Comparison of ENCODE assay signal across 12 cellular contexts in the genomic region with DNA sequence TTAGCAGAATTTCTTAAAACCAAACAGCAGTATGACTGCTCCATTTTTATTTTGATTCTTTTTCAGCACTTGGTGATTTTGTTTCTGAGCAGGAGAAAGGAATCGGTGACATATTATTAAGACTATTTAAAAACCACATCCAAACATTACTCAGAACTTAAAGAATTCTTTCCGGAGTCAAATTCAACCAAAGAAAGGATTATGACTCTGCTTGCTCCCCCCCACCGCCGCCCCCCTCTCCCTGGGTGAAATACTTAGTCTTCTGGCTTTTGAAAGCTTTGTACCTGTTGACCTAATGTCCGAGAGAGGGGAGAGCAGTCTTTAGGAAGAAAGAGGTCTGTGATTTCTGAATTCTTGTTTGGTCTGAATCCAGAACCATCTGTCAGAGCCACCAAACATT. TPM values are rescaled to one million over a fixed set of nuclear protein-coding genes. Genes with fewer than 3 reads are reported as not detected.
A peak's percentile ranks its signal among the peaks of the same experiment; 100 is the strongest.
DNase-seq lines count a peak whose midpoint lies in the region; ATAC-seq and TF ChIP-seq lines count a peak whose summit lies in the region.
"Had no signal": no experiment of that assay in that cellular context is flagged by ENCODE, and none has a peak within 500 bp of the region (broad histone marks: within the 10 kb centered on the region; RNA-seq: fewer than 3 reads in every experiment).

No MANE protein-coding gene starts in this region.

- H3K27me3 ChIP-seq in ascending aorta, result no peaks in the 10 kb centered on the region
- H3K27me3 ChIP-seq in thyroid gland, result no peaks in the 10 kb centered on the region
- H3K27me3 ChIP-seq: pancreas had no signal

- H3K27ac ChIP-seq in ascending aorta (peak overlapping the region; percentile 87 to 90), thyroid gland (peak overlapping the region in 2 of 3 donors; percentile 25 to 60)
- H3K27ac ChIP-seq: pancreas had no signal

- no peaks in the 10 kb centered on the region for H3K36me3 ChIP-seq in ascending aorta
- H3K36me3 ChIP-seq in thyroid gland, result no peaks in the 10 kb centered on the region
- H3K36me3 ChIP-seq: pancreas had no signal

- H3K4me3 Mint-ChIP-seq in HFFc6, result peak overlapping the region; percentile 87
- no peak overlapping the region for H3K4me3 Mint-ChIP-seq in activated T-helper 2 cell treated with anti-CD3 and anti-CD28 coated beads, Interferon-gamma antibody, Interleukin-2, Interleukin-4, amounts not matched to agents 10 μg/mL and 5 μg/mL and 100 μg/mL, durations not matched to agents 14 hours and 24 hours and 36 hours (ENCODE audit: low read depth)

- H3K9me3 ChIP-seq in ascending aorta, result no peaks in the 10 kb centered on the region
- no peaks in the 10 kb centered on the region for H3K9me3 ChIP-seq in thyroid gland
- H3K9me3 ChIP-seq: pancreas had no signal

- peak overlapping the region in 1 of 2 donors; percentile 21 for H3K4me3 ChIP-seq in ascending aorta
- no peak overlapping the region for H3K4me3 ChIP-seq in thyroid gland (replicated peaks in 1 of 3)
- H3K4me3 ChIP-seq: pancreas had no signal

- intact Hi-C loops in ascending aorta (cut with DNase I) (loop anchor here (1.0 kb wide), 2 partner anchors 9 to 19 kb away; no protein-coding TSS in a partner anchor), thyroid gland (cut with DNase I) (no loop called here)
- intact Hi-C loops in activated T-helper 2 cell treated with anti-CD3 and anti-CD28 coated beads, Interferon-gamma antibody, Interleukin-2, Interleukin-4, amounts not matched to agents 10 μg/mL and 5 μg/mL and 100 μg/mL, durations not matched to agents 14 hours and 24 hours and 36 hours (cut with micrococcal nuclease), result no loop called here

- no peak for ATAC-seq in GM19023 (IDR thresholded peaks at IDR 0.05; ENCODE audit: unreplicated experiment)

- no peak for TF ChIP-seq POLR2A in thyroid gland (IDR thresholded peaks at IDR 0.05)

- TF ChIP-seq CTCF in HFFc6 (IDR thresholded peaks at IDR 0.05) (no peak), ascending aorta (IDR thresholded peaks at IDR 0.05) (no peak), thyroid gland (IDR thresholded peaks at IDR 0.05) (no peak)

- peaks cover under 1% of the 10 kb centered on the region for H3K9me3 Mint-ChIP-seq in HFFc6
- peaks cover 1% of the 10 kb centered on the region for H3K9me3 Mint-ChIP-seq in activated T-helper 2 cell treated with anti-CD3 and anti-CD28 coated beads, Interferon-gamma antibody, Interleukin-2, Interleukin-4, amounts not matched to agents 10 μg/mL and 5 μg/mL and 100 μg/mL, durations not matched to agents 14 hours and 24 hours and 36 hours

- DNase-seq in HFFc6, result peak; percentile 86
- no peak for DNase-seq in ascending aorta (ENCODE audit: low spot score in 2 of 2)
- peak; percentile 90 for DNase-seq in kidney tubule cell (ENCODE audit: low spot score)
- no peak for DNase-seq in thyroid gland
- DNase-seq in activated CD4-positive, alpha-beta T cell treated with anti-CD3 and anti-CD28 coated beads, Interleukin-2, amount 50 U/mL, for 1 hour, result no peak
- no peak for DNase-seq in NCI-H510A (lab: John Stamatoyannopoulos, UW)
- DNase-seq in activated T-helper 2 cell treated with anti-CD3 and anti-CD28 coated beads, Interferon-gamma antibody, Interleukin-2, Interleukin-4, amounts not matched to agents 10 μg/mL and 5 μg/mL and 100 μg/mL, durations not matched to agents 14 hours and 24 hours and 36 hours (ENCODE audit: low spot score), result no peak
- DNase-seq: NCI-H2081, pancreas had no signal

- peak overlapping the region; percentile 97 for H3K27ac Mint-ChIP-seq in HFFc6
- H3K27ac Mint-ChIP-seq in activated T-helper 2 cell treated with anti-CD3 and anti-CD28 coated beads, Interferon-gamma antibody, Interleukin-2, Interleukin-4, amounts not matched to agents 10 μg/mL and 5 μg/mL and 100 μg/mL, durations not matched to agents 14 hours and 24 hours and 36 hours, result no peak overlapping the region

- 0 out of 2 replicates have a peak, but pooled peaks cover under 1% of the 10 kb centered on the region for H3K36me3 Mint-ChIP-seq in HFFc6 (ENCODE audit: low read depth)
- no peaks in the 10 kb centered on the region for H3K36me3 Mint-ChIP-seq in activated T-helper 2 cell treated with anti-CD3 and anti-CD28 coated beads, Interferon-gamma antibody, Interleukin-2, Interleukin-4, amounts not matched to agents 10 μg/mL and 5 μg/mL and 100 μg/mL, durations not matched to agents 14 hours and 24 hours and 36 hours (ENCODE audit: low read depth)

- H3K27me3 Mint-ChIP-seq in HFFc6 (ENCODE audit: insufficient read depth), result no peaks in the 10 kb centered on the region; the same call in 1 of the 2 replicates
- H3K27me3 Mint-ChIP-seq in activated T-helper 2 cell treated with anti-CD3 and anti-CD28 coated beads, Interferon-gamma antibody, Interleukin-2, Interleukin-4, amounts not matched to agents 10 μg/mL and 5 μg/mL and 100 μg/mL, durations not matched to agents 14 hours and 24 hours and 36 hours (ENCODE audit: low read depth), result peaks cover 21% of the 10 kb centered on the region

- WGBS in thyroid gland, 2 donors, result 32 to 36% methylated on average over 5 of the region's 5 CpGs

- H3K4me1 ChIP-seq in ascending aorta (peaks cover 21 to 55% of the 10 kb centered on the region in 2 donors), thyroid gland (peaks cover 21 to 42% of the 10 kb centered on the region in 2 donors)

- H3K4me1 Mint-ChIP-seq in HFFc6 (ENCODE audit: low read depth), result peaks cover 84% of the 10 kb centered on the region
- H3K4me1 Mint-ChIP-seq in activated T-helper 2 cell treated with anti-CD3 and anti-CD28 coated beads, Interferon-gamma antibody, Interleukin-2, Interleukin-4, amounts not matched to agents 10 μg/mL and 5 μg/mL and 100 μg/mL, durations not matched to agents 14 hours and 24 hours and 36 hours (ENCODE audit: low read depth), result peaks cover 15% of the 10 kb centered on the region

RNA-seq across cellular contexts. Expression of gene COL1A1, which starts 17.9 kb away (rescaled TPM):
- total RNA-seq in HFFc6 (2021; fragmentation: NEBNext Ultra II Directional; extraction: Animal tissue kit (Norgen Biotek cat#: 25700)), result 1,000 to 10,000 TPM; 4,948 to 7,804 (median 5,240) TPM
- total RNA-seq in ascending aorta (547 TPM), thyroid gland (10 to 100 TPM; 12.2 to 57.3 (median 18.5) TPM)
- total RNA-seq in activated T-helper 2 cell treated with anti-CD3 and anti-CD28 coated beads, Interferon-gamma antibody, Interleukin-2, Interleukin-4, amounts not matched to agents 10 μg/mL and 5 μg/mL and 100 μg/mL, durations not matched to agents 14 hours and 24 hours and 36 hours, result 13.9 and 15.5 TPM in 2 replicates

RNA-seq across cellular contexts. Expression of gene SGCA, which starts 53.5 kb away (rescaled TPM):
- total RNA-seq in HFFc6 (2021; fragmentation: NEBNext Ultra II Directional; extraction: Animal tissue kit (Norgen Biotek cat#: 25700)), result under 1 TPM; 0.28 to 0.91 (median 0.76) TPM
- total RNA-seq in ascending aorta, result 78.5 TPM
- 1 to 10 TPM in 1 of 4 donors, not detected in 3; 2.0 TPM for total RNA-seq in thyroid gland
- total RNA-seq in activated T-helper 2 cell treated with anti-CD3 and anti-CD28 coated beads, Interferon-gamma antibody, Interleukin-2, Interleukin-4, amounts not matched to agents 10 μg/mL and 5 μg/mL and 100 μg/mL, durations not matched to agents 14 hours and 24 hours and 36 hours, result 0.41 and 0.48 TPM in 2 replicates
- total RNA-seq: frontal cortex had no signal

RNA-seq across cellular contexts. Expression of gene TMEM92, which starts 54.9 kb away (rescaled TPM):
- under 1 TPM in 3 of 6 experiments, not detected in 3; 0.17 to 0.24 (median 0.18) TPM for total RNA-seq in HFFc6 (2021; fragmentation: NEBNext Ultra II Directional; extraction: Animal tissue kit (Norgen Biotek cat#: 25700))
- not detected for total RNA-seq in ascending aorta
- total RNA-seq in thyroid gland, result not detected
- 1.5 and 1.6 TPM in 2 replicates for total RNA-seq in activated T-helper 2 cell treated with anti-CD3 and anti-CD28 coated beads, Interferon-gamma antibody, Interleukin-2, Interleukin-4, amounts not matched to agents 10 μg/mL and 5 μg/mL and 100 μg/mL, durations not matched to agents 14 hours and 24 hours and 36 hours
- total RNA-seq: frontal cortex, subcutaneous adipose tissue had no signal

Comparison
In these comparisons a context has a peak if more than half of its experiments do, and no peak if none do; other contexts are left out.
1. DNase-seq: peak in HFFc6 (single experiment) and kidney tubule cell (single experiment); none in ascending aorta (0 of 2), thyroid gland (0 of 2), activated CD4-positive, alpha-beta T cell treated with anti-CD3 and anti-CD28 coated beads, Interleukin-2, amount 50 U/mL, for 1 hour (single experiment), NCI-H510A (single experiment) and activated T-helper 2 cell treated with anti-CD3 and anti-CD28 coated beads, Interferon-gamma antibody, Interleukin-2, Interleukin-4, amounts not matched to agents 10 μg/mL and 5 μg/mL and 100 μg/mL, durations not matched to agents 14 hours and 24 hours and 36 hours (single experiment).
2. RNA of gene SGCA, which starts 53.5 kb away (total RNA-seq): 78.5 TPM in ascending aorta (single experiment); 0.28 to 0.91 TPM in HFFc6, 0.41 to 0.48 TPM in activated T-helper 2 cell treated with anti-CD3 and anti-CD28 coated beads, Interferon-gamma antibody, Interleukin-2, Interleukin-4, amounts not matched to agents 10 μg/mL and 5 μg/mL and 100 μg/mL, durations not matched to agents 14 hours and 24 hours and 36 hours and 2.0 TPM in thyroid gland; every median in the first group is over 10 times any median in the second.